Comparison of ENCODE assay signal across 9 cellular contexts in the genomic region with DNA sequence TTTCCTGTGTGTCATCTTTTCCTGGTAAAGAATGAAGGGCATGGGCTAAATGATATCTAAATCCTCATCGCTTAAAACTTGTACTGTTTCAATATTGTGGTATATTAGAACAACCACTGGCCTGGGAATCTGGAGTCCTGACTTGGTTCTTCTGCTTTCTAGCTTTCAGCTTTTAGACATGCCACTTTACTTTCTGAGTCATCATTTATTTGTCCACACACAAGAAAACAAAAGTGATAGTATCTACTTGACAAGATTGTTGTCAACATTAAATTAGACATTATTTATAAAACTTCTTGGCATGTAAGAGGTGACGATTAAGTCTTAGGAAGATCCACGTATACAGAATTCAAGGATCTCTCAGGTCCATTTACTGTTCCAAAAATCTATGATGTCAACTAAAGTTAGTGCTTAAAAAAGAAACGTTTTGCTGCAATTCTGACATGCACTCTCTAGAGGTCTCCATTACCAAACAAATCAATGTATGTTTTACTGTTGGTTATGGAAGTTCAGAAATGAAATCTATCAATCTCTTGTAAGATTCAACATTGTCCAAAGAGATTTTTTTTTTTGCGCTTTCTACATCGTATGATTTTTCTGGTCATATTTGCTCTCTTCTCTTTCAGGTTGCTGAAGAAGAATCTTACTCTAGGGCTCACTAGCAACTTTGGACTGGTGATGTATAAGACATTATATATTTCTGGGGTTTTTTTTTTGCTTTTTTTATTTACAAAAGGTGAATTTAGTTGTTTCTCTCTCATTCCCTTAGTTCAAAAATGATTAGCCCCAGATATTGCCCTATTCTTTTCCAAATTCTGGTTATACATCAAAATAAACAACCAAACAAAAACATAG. TPM values are rescaled to one million over a fixed set of nuclear protein-coding genes. Genes with fewer than 3 reads are reported as not detected.
DNase-seq lines count a peak whose midpoint lies in the region; ATAC-seq, FAIRE-seq and TF ChIP-seq lines count a peak whose summit lies in the region.
"Had no signal": no experiment of that assay in that cellular context is flagged by ENCODE, and none has a peak within 500 bp of the region (broad histone marks: within the 10 kb centered on the region; RNA-seq: fewer than 3 reads in every experiment).

No MANE protein-coding gene starts in this region.

- no peak overlapping the region for H2AK5ac ChIP-seq in IMR-90 (ENCODE audit: low read depth, low read length)

- no peak overlapping the region for H3K18ac ChIP-seq in IMR-90 (ENCODE audit: low read depth, low read length)

- H3K14ac ChIP-seq in IMR-90 (replicated peaks; ENCODE audit: low read depth, low read length): no peak overlapping the region

- peak; percentile 44; the same call in 1 of the 2 replicates for ATAC-seq in IMR-90 (ENCODE audit: low read depth)
- ATAC-seq in left lung: peak; percentile 30
- no peak for ATAC-seq in activated CD8-positive, alpha-beta T cell treated with anti-CD3 and anti-CD28 coated beads for 36 hours
- no peak for ATAC-seq in HG02870 (IDR thresholded peaks at IDR 0.05; ENCODE audit: unreplicated experiment)

- no peak for TF ChIP-seq POLR2A in IMR-90 (IDR thresholded peaks at IDR 0.05; ENCODE audit: low read depth, low read length)

- no peak overlapping the region for H4K5ac ChIP-seq in IMR-90 (ENCODE audit: low read depth, low read length)

- BruUV-seq in IMR-90 (replicated peaks; lab: Mats Ljungman, UMichigan): no TSS peak

- intact Hi-C loops in IMR-90 (cut with micrococcal nuclease): loop anchor here (1.0 kb wide), 1 partner anchor 153 kb away; no protein-coding TSS in a partner anchor
- intact Hi-C loops in left lung (cut with DNase I): no loop called here
- intact Hi-C loops in activated CD8-positive, alpha-beta T cell treated with anti-CD3 and anti-CD28 coated beads for 36 hours (cut with micrococcal nuclease): no loop called here

- no peak overlapping the region for H2AK9ac ChIP-seq in IMR-90 (replicated peaks; ENCODE audit: low read depth, low read length, poor library complexity)

- FAIRE-seq in D721Med (lab: Jason Lieb, UNC): no peak

- H2BK15ac ChIP-seq in IMR-90 (ENCODE audit: low read depth, low read length): no peak overlapping the region

- H4K20me1 ChIP-seq in IMR-90 (ENCODE audit: insufficient read depth, low read length) (no peaks in the 10 kb centered on the region), SK-N-SH (ENCODE audit: insufficient read depth) (no peaks in the 10 kb centered on the region)

- dilution Hi-C loops in IMR-90 (cut with HindIII; ENCODE audit: low sequenced_read_pairs, unreplicated experiment): no loop called here

- H3K4me3 Mint-ChIP-seq in activated CD8-positive, alpha-beta T cell treated with anti-CD3 and anti-CD28 coated beads for 36 hours: no peak overlapping the region

- H3K23ac ChIP-seq in IMR-90 (ENCODE audit: low read depth, low read length): no peak overlapping the region

- H4K91ac ChIP-seq in IMR-90 (ENCODE audit: insufficient read depth, low read depth, low read length): no peak overlapping the region

- H2AFZ ChIP-seq in IMR-90 (replicated peaks; ENCODE audit: low read length, poor library complexity): no peak overlapping the region
- H2AFZ ChIP-seq in SK-N-SH (ENCODE audit: low read depth): no peak overlapping the region
- H2AFZ ChIP-seq: parathyroid adenoma had no signal

- DNase-seq in D721Med (ENCODE audit: insufficient read length, low spot score): no peak
- DNase-seq in IMR-90: peak; percentile 6
- peak; percentile 29 for DNase-seq in SK-N-SH
- no peak for DNase-seq in left lung
- DNase-seq in anterior cingulate cortex (lab: John Stamatoyannopoulos, UW): no peak
- DNase-seq in activated CD8-positive, alpha-beta T cell treated with anti-CD3 and anti-CD28 coated beads for 36 hours: no peak
- no peak for DNase-seq in stimulated activated CD4-positive, alpha-beta T cell treated with anti-CD3 and anti-CD28 coated beads, Interleukin-1b, Interleukin-23, amount 100 ng/mL, for 48 hours

- H3K36me3 ChIP-seq in IMR-90 (ENCODE audit: control insufficient read depth, insufficient read depth, low read length) (no peaks in the 10 kb centered on the region), SK-N-SH (replicated peaks in 1 of 2; ENCODE audit: control insufficient read depth in 1 of 2, insufficient read depth in 2 of 2, low read length in 1 of 2) (no peaks in the 10 kb centered on the region), left lung (no peaks in the 10 kb centered on the region)

- peak; percentile 51 for TF ChIP-seq CTCF in D721Med (IDR thresholded peaks at IDR 0.05; ENCODE audit: insufficient read depth, missing control alignments)
- peak; percentile 40 for TF ChIP-seq CTCF in IMR-90 (conservative IDR thresholded peaks at IDR 0.05; ENCODE audit: low read depth, low read length)
- TF ChIP-seq CTCF in SK-N-SH (IDR thresholded peaks at IDR 0.05): peak; percentile 66
- peak in 1 of 2 donors; percentile 19 for TF ChIP-seq CTCF in left lung (IDR thresholded peaks at IDR 0.05)
- no peak for TF ChIP-seq CTCF in activated CD8-positive, alpha-beta T cell treated with anti-CD3 and anti-CD28 coated beads for 36 hours (IDR thresholded peaks at IDR 0.05)

- TF ChIP-seq RAD21 in IMR-90 (IDR thresholded peaks at IDR 0.05; ENCODE audit: low read length) (peak; percentile 45; the same call in 1 of the 2 replicates), SK-N-SH (IDR thresholded peaks at IDR 0.05; ENCODE audit: low read length) (peak; percentile 84)

- H3K27me3 ChIP-seq in IMR-90 (ENCODE audit: control insufficient read depth, insufficient read depth, low read length) (no peaks in the 10 kb centered on the region), SK-N-SH (ENCODE audit: insufficient read depth) (no peaks in the 10 kb centered on the region; the same call in 1 of the 2 replicates), left lung (no peaks in the 10 kb centered on the region)

- no peak overlapping the region for H3K4me2 ChIP-seq in IMR-90 (ENCODE audit: low read depth, low read length)
- H3K4me2 ChIP-seq in SK-N-SH: no peak overlapping the region

- POLR2A ChIA-PET in IMR-90 (lab: Charles Lee; ENCODE audit: unreplicated experiment) (no interaction called here), SK-N-SH (lab: Yijun Ruan, JAX) (no interaction called here)
- POLR2A ChIA-PET in activated CD8-positive, alpha-beta T cell treated with anti-CD3 and anti-CD28 coated beads for 36 hours (lab: Charles Lee): no interaction called here

- no peaks in the 10 kb centered on the region for H3K79me1 ChIP-seq in IMR-90 (ENCODE audit: low read depth in 1 of 2, low read length in 2 of 2)

- no peaks in the 10 kb centered on the region for H3K9me3 Mint-ChIP-seq in activated CD8-positive, alpha-beta T cell treated with anti-CD3 and anti-CD28 coated beads for 36 hours

- H3K4me3 ChIP-seq in IMR-90 (ENCODE audit: insufficient read depth, low read depth, low read length) (no peak overlapping the region), SK-N-SH (ENCODE audit: low read depth in 2 of 2, low read length in 1 of 2) (no peak overlapping the region), left lung (no peak overlapping the region)

- no peaks in the 10 kb centered on the region for H3K36me3 Mint-ChIP-seq in activated CD8-positive, alpha-beta T cell treated with anti-CD3 and anti-CD28 coated beads for 36 hours (ENCODE audit: low read depth)

- no peaks in the 10 kb centered on the region for H3K9me1 ChIP-seq in IMR-90 (ENCODE audit: insufficient read depth, low read length)

- H3K27me3 Mint-ChIP-seq in activated CD8-positive, alpha-beta T cell treated with anti-CD3 and anti-CD28 coated beads for 36 hours: peaks cover 3% of the 10 kb centered on the region

- no peak for TF ChIP-seq EP300 in SK-N-SH (IDR thresholded peaks at IDR 0.05; ENCODE audit: borderline replicate concordance in 1 of 2, low read depth in 1 of 2, low read length in 1 of 2)

- in situ Hi-C loops in IMR-90 (cut with MboI; ENCODE audit: low sequenced_read_pairs): no loop called here

- no peak overlapping the region for H2BK5ac ChIP-seq in IMR-90 (ENCODE audit: low read depth, low read length, poor library complexity, severe bottlenecking)

- no peak overlapping the region for H3K27ac ChIP-seq in IMR-90 (ENCODE audit: insufficient read depth, low read length)
- no peak overlapping the region for H3K27ac ChIP-seq in SK-N-SH (ENCODE audit: low read depth in 2 of 2, low read length in 1 of 2)
- H3K27ac ChIP-seq in left lung: no peak overlapping the region
- H3K27ac ChIP-seq: parathyroid adenoma had no signal

- H2BK20ac ChIP-seq in IMR-90 (ENCODE audit: low read depth, low read length): no peak overlapping the region

- no peak overlapping the region for H4K8ac ChIP-seq in IMR-90 (ENCODE audit: low read depth in 2 of 2, low read length in 2 of 2)

- H3K9me3 ChIP-seq in IMR-90 (ENCODE audit: control insufficient read depth, insufficient read depth, low read length): no peaks in the 10 kb centered on the region
- no peaks in the 10 kb centered on the region for H3K9me3 ChIP-seq in SK-N-SH
- H3K9me3 ChIP-seq in left lung: no peaks in the 10 kb centered on the region

- no peaks in the 10 kb centered on the region for H3F3A ChIP-seq in SK-N-SH (replicated peaks; ENCODE audit: insufficient read depth)

- no peaks in the 10 kb centered on the region for H3K79me2 ChIP-seq in SK-N-SH (ENCODE audit: insufficient read depth)
- H3K79me2 ChIP-seq: parathyroid adenoma had no signal

- no peak overlapping the region for H2BK120ac ChIP-seq in IMR-90 (ENCODE audit: low read depth, low read length)

- WGBS in IMR-90 (ENCODE audit: extremely low coverage in 2 of 2, insufficient read length in 1 of 2), 2 experiments: no CpG with 5 or more reads among the region's 6 CpGs
- WGBS in SK-N-SH (ENCODE audit: low lambda C conversion rate): 17% methylated on average over 6 of the region's 6 CpGs

- H3K4me1 ChIP-seq in IMR-90 (ENCODE audit: control insufficient read depth, insufficient read depth, low read length) (no peaks in the 10 kb centered on the region), SK-N-SH (ENCODE audit: control insufficient read depth in 1 of 2, insufficient read depth in 2 of 2, low read depth in 1 of 2, low read length in 1 of 2) (no peaks in the 10 kb centered on the region), left lung (no peaks in the 10 kb centered on the region)
- H3K4me1 ChIP-seq: parathyroid adenoma had no signal

- no peaks in the 10 kb centered on the region for H3K4me1 Mint-ChIP-seq in activated CD8-positive, alpha-beta T cell treated with anti-CD3 and anti-CD28 coated beads for 36 hours (ENCODE audit: low read depth)

- CTCF ChIA-PET in IMR-90 (lab: Yijun Ruan, JAX): no interaction called here
- CTCF ChIA-PET in SK-N-SH (lab: Yijun Ruan, JAX): interaction anchor here (0.8 to 3.7 kb wide), 7 partner anchors 13 to 191 kb away, joined by 3 to 31 read pairs (median 4); no protein-coding TSS in a partner anchor
- CTCF ChIA-PET in activated CD8-positive, alpha-beta T cell treated with anti-CD3 and anti-CD28 coated beads for 36 hours (lab: Charles Lee): no interaction called here

- H3K4ac ChIP-seq in IMR-90 (ENCODE audit: low read depth, low read length): no peak overlapping the region

- no peak overlapping the region for H3K27ac Mint-ChIP-seq in activated CD8-positive, alpha-beta T cell treated with anti-CD3 and anti-CD28 coated beads for 36 hours

- no peaks in the 10 kb centered on the region for H3K9me2 ChIP-seq in SK-N-SH

- H3K56ac ChIP-seq in IMR-90 (ENCODE audit: extremely low read depth, insufficient read depth, low read length): no peak overlapping the region

- H3K9ac ChIP-seq in IMR-90 (ENCODE audit: low read depth, low read length) (no peak overlapping the region), SK-N-SH (no peak overlapping the region)
- H3K9ac ChIP-seq: parathyroid adenoma had no signal

RNA-seq across cellular contexts. Expression of a gene that starts 53.6 kb away (rescaled TPM):
- total RNA-seq in IMR-90 (2012; rRNA removed): under 0.01 TPM in 1 of 2 replicates, not detected in the other
- 0.15 and 0.17 TPM in 2 replicates for polyA plus RNA-seq in IMR-90 (2012; rRNA removed)
- 0.10 TPM in 1 of 2 replicates, not detected in the other for polyA plus RNA-seq in IMR-90 (2012; cell fraction: cytosol; rRNA removed)
- polyA plus RNA-seq in IMR-90 (2012; cell fraction: nucleus; rRNA removed; ENCODE audit: low replicate concordance): 0.08 and 0.09 TPM in 2 replicates
- polyA plus RNA-seq in SK-N-SH (2012; rRNA removed): 0.05 and 0.21 TPM in 2 replicates
- polyA plus RNA-seq in SK-N-SH (2012; cell fraction: cytosol; rRNA removed): 0.14 and 0.21 TPM in 2 replicates
- polyA plus RNA-seq in SK-N-SH (2012; cell fraction: nucleus; rRNA removed): 0.08 and 0.40 TPM in 2 replicates
- 1 to 10 TPM; 1.6 to 1.9 TPM for total RNA-seq in left lung
- total RNA-seq in activated CD8-positive, alpha-beta T cell treated with anti-CD3 and anti-CD28 coated beads for 36 hours: not detected

Comparison
In these comparisons a context has a peak if more than half of its experiments do, and no peak if none do; other contexts are left out.
1. DNase-seq: peak in IMR-90 (single experiment) and SK-N-SH (single experiment); none in D721Med (single experiment), left lung (0 of 2), anterior cingulate cortex (0 of 58), activated CD8-positive, alpha-beta T cell treated with anti-CD3 and anti-CD28 coated beads for 36 hours (single experiment) and stimulated activated CD4-positive, alpha-beta T cell treated with anti-CD3 and anti-CD28 coated beads, Interleukin-1b, Interleukin-23, amount 100 ng/mL, for 48 hours (single experiment).
2. ATAC-seq: peak in IMR-90 (single experiment) and left lung (single experiment); none in activated CD8-positive, alpha-beta T cell treated with anti-CD3 and anti-CD28 coated beads for 36 hours (single experiment) and HG02870 (single experiment).